26 cellular contexts compared by ENCODE assay signal in genomic region chr3:197575362-197575761, GRCh38. TPM values are rescaled to one million over a fixed set of nuclear protein-coding genes. Genes with fewer than 3 reads are reported as not detected.
DNase-seq lines count a peak whose midpoint lies in the region; ATAC-seq, FAIRE-seq and TF ChIP-seq lines count a peak whose summit lies in the region.
"Had no signal": no experiment of that assay in that cellular context is flagged by ENCODE, and none has a peak within 500 bp of the region (broad histone marks: within the 10 kb centered on the region; RNA-seq: fewer than 3 reads in every experiment).

No MANE protein-coding gene starts in this region.

- WGBS in HepG2 (ENCODE audit: low lambda C conversion rate), result 98% methylated on average over 5 of the region's 5 CpGs
- WGBS in right lobe of liver (ENCODE audit: insufficient coverage, low coverage, low lambda C conversion rate, missing lambda C conversion rate), result 80% methylated on average over 1 of the region's 5 CpGs
- no CpG with 5 or more reads among the region's 5 CpGs for WGBS in trophoblast cell (ENCODE audit: extremely low coverage, insufficient coverage, insufficient read length)

- H3K36me3 Mint-ChIP-seq in activated naive CD4-positive, alpha-beta T cell treated with anti-CD3 and anti-CD28 coated beads, Interleukin-2, amount 10 ng/mL, durations not matched to agents 7 days and 5 days, result peaks cover 24% of the 10 kb centered on the region
- no peaks in the 10 kb centered on the region for H3K36me3 Mint-ChIP-seq in osteocyte (ENCODE audit: unreplicated experiment)

- no peak overlapping the region for H3K23ac ChIP-seq in trophoblast cell (ENCODE audit: low read length)

- H2AFZ ChIP-seq in HepG2 (ENCODE audit: low read length) (no peak overlapping the region), trophoblast cell (ENCODE audit: insufficient read depth, low read length, poor library complexity) (no peak overlapping the region)
- H2AFZ ChIP-seq: GM23248 had no signal

- H3K27me3 ChIP-seq in HepG2 (ENCODE audit: control insufficient read depth in 1 of 2, insufficient read depth in 2 of 2, low read length in 2 of 2) (no peaks in the 10 kb centered on the region), right lobe of liver (no peaks in the 10 kb centered on the region), bronchial epithelial cell (ENCODE audit: control insufficient read depth, insufficient read depth, low read length) (no peaks in the 10 kb centered on the region), iPS-18a (ENCODE audit: control insufficient read depth, insufficient read depth, low read length) (no peaks in the 10 kb centered on the region), trophoblast cell (ENCODE audit: insufficient read depth, low read length) (no peaks in the 10 kb centered on the region)

- TF ChIP-seq POLR2A in HepG2 (IDR thresholded peaks at IDR 0.05; ENCODE audit: insufficient read depth in 1 of 2, low read depth in 2 of 2, low read length in 2 of 2) (no peak), right lobe of liver (IDR thresholded peaks at IDR 0.05) (no peak)

- no peak overlapping the region for H2BK12ac ChIP-seq in trophoblast cell (ENCODE audit: low read length)

- TF ChIP-seq EP300 in HepG2 (IDR thresholded peaks at IDR 0.05; ENCODE audit: low read depth in 2 of 2, low read length in 2 of 2) (no peak), HepG2 (CRISPR knock-in tag; IDR thresholded peaks at IDR 0.05; ENCODE audit: borderline replicate concordance) (no peak)

- no peaks in the 10 kb centered on the region for H3K79me1 ChIP-seq in trophoblast cell (ENCODE audit: low read length)

- intact Hi-C loops in HepG2 (cut with micrococcal nuclease; ENCODE audit: unreplicated experiment) (no loop called here), right lobe of liver (cut with DNase I) (no loop called here)

- H3K18ac ChIP-seq in trophoblast cell (ENCODE audit: low read length), result no peak overlapping the region

- H3K4ac ChIP-seq in trophoblast cell (ENCODE audit: low read depth, low read length), result no peak overlapping the region

- TF ChIP-seq CTCF in HepG2 (CRISPR knock-in tag; IDR thresholded peaks at IDR 0.05), result no peak
- no peak for TF ChIP-seq CTCF in right lobe of liver (IDR thresholded peaks at IDR 0.05)
- TF ChIP-seq CTCF in bronchial epithelial cell (IDR thresholded peaks at IDR 0.05; ENCODE audit: insufficient read depth, low read length, severe bottlenecking), result no peak
- no peak for TF ChIP-seq CTCF in osteocyte (IDR thresholded peaks at IDR 0.05)

- H3K27ac Mint-ChIP-seq in activated naive CD4-positive, alpha-beta T cell treated with anti-CD3 and anti-CD28 coated beads, Interleukin-2, amount 10 ng/mL, durations not matched to agents 7 days and 5 days, result no peak overlapping the region
- no peak overlapping the region for H3K27ac Mint-ChIP-seq in osteocyte (ENCODE audit: unreplicated experiment)
- H3K27ac Mint-ChIP-seq: CD4-positive, CD25-positive, alpha-beta regulatory T cell had no signal

- CTCF ChIA-PET in HepG2 (lab: Yijun Ruan, JAX; ENCODE audit: low intra/inter-chr PET ratio, low total read pairs), result no interaction called here
- CTCF ChIA-PET in activated naive CD4-positive, alpha-beta T cell treated with anti-CD3 and anti-CD28 coated beads, Interleukin-2, amount 10 ng/mL, durations not matched to agents 7 days and 5 days (lab: Charles Lee), result no interaction called here

- no peak overlapping the region for H2AK5ac ChIP-seq in trophoblast cell (ENCODE audit: low read length)

- no peak overlapping the region for H3K9ac ChIP-seq in HepG2 (ENCODE audit: insufficient read depth, low read depth, low read length)
- no peak overlapping the region for H3K9ac ChIP-seq in iPS-18a (ENCODE audit: low read length)
- H3K9ac ChIP-seq in trophoblast cell (ENCODE audit: low read length), result no peak overlapping the region
- H3K9ac ChIP-seq: GM23248 had no signal

- H3K27ac ChIP-seq in HepG2 (ENCODE audit: extremely low read length, insufficient read depth, low read length) (peak overlapping the region; percentile 84), right lobe of liver (no peak overlapping the region), iPS-18a (ENCODE audit: low read length) (no peak overlapping the region), trophoblast cell (ENCODE audit: low read depth, low read length) (no peak overlapping the region)
- H3K27ac ChIP-seq: GM23248, SJSA1 had no signal

- no TSS peak for BruUV-seq in HepG2 (replicated peaks; lab: Mats Ljungman, UMichigan)

- no peak for DNase-seq in HepG2 (ENCODE audit: low spot score)
- DNase-seq in right lobe of liver, result no peak
- peak; percentile 66 for DNase-seq in bronchial epithelial cell (ENCODE audit: low read depth)
- no peak for DNase-seq in trophoblast cell
- no peak for DNase-seq in Kasumi-1 (lab: John Stamatoyannopoulos, UW)
- DNase-seq in activated naive CD4-positive, alpha-beta T cell treated with anti-CD3 and anti-CD28 coated beads, Interleukin-2, amount 10 ng/mL, durations not matched to agents 7 days and 5 days, result no peak
- no peak for DNase-seq in osteocyte (ENCODE audit: extremely low spot score, unreplicated experiment)
- DNase-seq: CD4-positive, CD25-positive, alpha-beta regulatory T cell; DMS153; DND-41; GM23248; HCEC 1CT; MG63; NCI-H1105 treated with DMSO at 0.1 percent for 48 hours; NCI-H1694 treated with DMSO at 0.1 percent for 48 hours; NCI-H2081; NCI-H226; NCI-H510A; NCI-H69; Right ventricle myocardium superior; RPMI8226 had no signal

- ATAC-seq in HepG2 (no peak), right lobe of liver (no peak)
- ATAC-seq: K562 had no signal

- no peak overlapping the region for H3K14ac ChIP-seq in trophoblast cell (ENCODE audit: low read length)

- H3K27me3 Mint-ChIP-seq in activated naive CD4-positive, alpha-beta T cell treated with anti-CD3 and anti-CD28 coated beads, Interleukin-2, amount 10 ng/mL, durations not matched to agents 7 days and 5 days, result peaks cover 26% of the 10 kb centered on the region
- H3K27me3 Mint-ChIP-seq in osteocyte (ENCODE audit: unreplicated experiment), result peaks cover 30% of the 10 kb centered on the region

- no peak for TF ChIP-seq RAD21 in HepG2 (CRISPR knock-in tag; IDR thresholded peaks at IDR 0.05)

- peak overlapping the region; percentile 29 for H4K91ac ChIP-seq in trophoblast cell (ENCODE audit: low read depth, low read length)

- H3K79me2 ChIP-seq in HepG2 (ENCODE audit: insufficient read depth, low read length), result peaks cover 15% of the 10 kb centered on the region
- no peaks in the 10 kb centered on the region for H3K79me2 ChIP-seq in trophoblast cell (ENCODE audit: control insufficient read depth, insufficient read depth, low read length, poor library complexity)

- no peak for FAIRE-seq in HepG2 (lab: Jason Lieb, UNC)
- no peak for FAIRE-seq in bronchial epithelial cell (lab: Jason Lieb, UNC)
- FAIRE-seq: GM18507, K562 had no signal

- H3K4me3 ChIP-seq in HepG2 (replicated peaks in 1 of 3; ENCODE audit: insufficient read depth in 1 of 3, low read depth in 2 of 3, low read length in 3 of 3), result no peak overlapping the region
- H3K4me3 ChIP-seq in right lobe of liver, result no peak overlapping the region
- no peak overlapping the region for H3K4me3 ChIP-seq in bronchial epithelial cell (ENCODE audit: low read depth, low read length)
- H3K4me3 ChIP-seq in iPS-18a (ENCODE audit: low read length), result peak overlapping the region; percentile 45
- no peak overlapping the region for H3K4me3 ChIP-seq in trophoblast cell (ENCODE audit: low read depth, low read length)
- H3K4me3 ChIP-seq: GM23248, K562, MG63, SJSA1 had no signal

- in situ Hi-C loops in HepG2 (cut with HindIII; ENCODE audit: extremely low pct_ligation_motif_present, low pct_unique_long_range_greater_than_20kb), result no loop called here

- POLR2A ChIA-PET in HepG2 (lab: Yijun Ruan, JAX), result interaction anchor here (1.9 to 2.4 kb wide), 2 partner anchors 14 to 17 kb away, joined by 6 to 28 read pairs; no protein-coding TSS in a partner anchor

- peaks cover 9% of the 10 kb centered on the region for H3K9me3 Mint-ChIP-seq in activated naive CD4-positive, alpha-beta T cell treated with anti-CD3 and anti-CD28 coated beads, Interleukin-2, amount 10 ng/mL, durations not matched to agents 7 days and 5 days
- H3K9me3 Mint-ChIP-seq in osteocyte (ENCODE audit: unreplicated experiment), result peaks cover 13% of the 10 kb centered on the region

- H2BK120ac ChIP-seq in trophoblast cell (ENCODE audit: insufficient read depth, low read length, poor library complexity), result no peak overlapping the region

- peak overlapping the region; percentile 13; the same call in 1 of the 2 replicates for H3K4me2 ChIP-seq in HepG2 (ENCODE audit: low read depth, low read length)
- no peak overlapping the region for H3K4me2 ChIP-seq in trophoblast cell (ENCODE audit: low read length)

- H4K12ac ChIP-seq in trophoblast cell (ENCODE audit: low read depth, low read length), result no peak overlapping the region

- H2BK5ac ChIP-seq in trophoblast cell (ENCODE audit: low read depth, low read length, poor library complexity), result no peak overlapping the region

- peaks cover 2% of the 10 kb centered on the region for H3K4me1 Mint-ChIP-seq in activated naive CD4-positive, alpha-beta T cell treated with anti-CD3 and anti-CD28 coated beads, Interleukin-2, amount 10 ng/mL, durations not matched to agents 7 days and 5 days
- H3K4me1 Mint-ChIP-seq in osteocyte (ENCODE audit: unreplicated experiment), result no peaks in the 10 kb centered on the region
- H3K4me1 Mint-ChIP-seq: CD4-positive, CD25-positive, alpha-beta regulatory T cell had no signal

- no peaks in the 10 kb centered on the region for H4K20me1 ChIP-seq in HepG2 (ENCODE audit: insufficient read depth, low read length)

- H3K9me3 ChIP-seq in HepG2 (ENCODE audit: low read length) (peaks cover 11% of the 10 kb centered on the region), right lobe of liver (no peaks in the 10 kb centered on the region), iPS-18a (ENCODE audit: control insufficient read depth, low read depth, low read length) (peaks cover 3% of the 10 kb centered on the region), trophoblast cell (ENCODE audit: insufficient read depth, low read depth, low read length) (peaks cover 4% of the 10 kb centered on the region)
- H3K9me3 ChIP-seq: SJSA1 had no signal

- H4K8ac ChIP-seq in trophoblast cell (ENCODE audit: low read depth, low read length), result no peak overlapping the region

- H3K36me3 ChIP-seq in HepG2 (replicated peaks in 1 of 2; ENCODE audit: control insufficient read depth in 1 of 2, insufficient read depth in 2 of 2, low read length in 2 of 2) (no peaks in the 10 kb centered on the region), right lobe of liver (no peaks in the 10 kb centered on the region), bronchial epithelial cell (ENCODE audit: control insufficient read depth, insufficient read depth, low read length) (no peaks in the 10 kb centered on the region), iPS-18a (ENCODE audit: control insufficient read depth, low read depth, low read length) (no peaks in the 10 kb centered on the region), trophoblast cell (ENCODE audit: control insufficient read depth in 1 of 2, insufficient read depth in 2 of 2, low read length in 2 of 2) (no peaks in the 10 kb centered on the region)
- H3K36me3 ChIP-seq: MG63, SJSA1 had no signal

- no peak overlapping the region for H3K4me3 Mint-ChIP-seq in activated naive CD4-positive, alpha-beta T cell treated with anti-CD3 and anti-CD28 coated beads, Interleukin-2, amount 10 ng/mL, durations not matched to agents 7 days and 5 days
- no peak overlapping the region for H3K4me3 Mint-ChIP-seq in osteocyte (ENCODE audit: unreplicated experiment)
- H3K4me3 Mint-ChIP-seq: CD4-positive, CD25-positive, alpha-beta regulatory T cell had no signal

- H3K4me1 ChIP-seq in HepG2 (ENCODE audit: insufficient read depth, low read length) (peaks cover 69% of the 10 kb centered on the region), right lobe of liver (peaks cover 0 to 19% (median 6%) of the 10 kb centered on the region in 4 donors), iPS-18a (ENCODE audit: control insufficient read depth, low read depth, low read length) (peaks cover 59% of the 10 kb centered on the region), trophoblast cell (ENCODE audit: control insufficient read depth in 1 of 2, insufficient read depth in 2 of 2, low read length in 2 of 2) (no peaks in the 10 kb centered on the region)
- H3K4me1 ChIP-seq: SJSA1 had no signal

RNA-seq across cellular contexts. Expression of gene BDH1, which starts 19.6 kb away (rescaled TPM):
- total RNA-seq in HepG2 (2016; rRNA removed; fragmentation: Illumina TruSeq; extraction: Trizol), result 21.2 and 26.9 TPM in 2 replicates
- 3.3 and 3.6 TPM in 2 replicates for total RNA-seq in HepG2 (2016; cell fraction: cytosol; rRNA removed; fragmentation: Illumina TruSeq; extraction: Trizol; ENCODE audit: low read depth)
- total RNA-seq in HepG2 (2016; cell fraction: insoluble cytoplasmic fraction; rRNA removed; fragmentation: Illumina TruSeq; extraction: Trizol), result 21.4 and 23.7 TPM in 2 replicates
- total RNA-seq in HepG2 (2016; cell fraction: membrane; rRNA removed; fragmentation: Illumina TruSeq; extraction: Trizol), result 5.1 and 6.3 TPM in 2 replicates
- 21.5 and 22.1 TPM in 2 replicates for total RNA-seq in HepG2 (2016; cell fraction: nucleus; rRNA removed; fragmentation: Illumina TruSeq; extraction: Trizol)
- polyA plus RNA-seq in HepG2 (2011; rRNA removed), result 71.9 and 88.5 TPM in 2 replicates
- 48.3 and 55.2 TPM in 2 replicates for polyA plus RNA-seq in HepG2 (2011; cell fraction: cytosol; rRNA removed)
- 155 and 175 TPM in 2 replicates for polyA plus RNA-seq in HepG2 (2011; cell fraction: nucleus; rRNA removed)
- polyA plus RNA-seq in HepG2 (2012), result 58.0 and 95.2 TPM in 2 replicates
- 3.2 and 4.0 TPM in 2 replicates for polyA plus RNA-seq in HepG2 (2016; cell fraction: cytosol; fragmentation: Illumina TruSeq; extraction: Trizol; ENCODE audit: low read depth)
- polyA plus RNA-seq in HepG2 (2016; cell fraction: insoluble cytoplasmic fraction; fragmentation: Illumina TruSeq; extraction: Trizol; ENCODE audit: low read depth), result 25.8 and 27.9 TPM in 2 replicates
- polyA plus RNA-seq in HepG2 (2016; cell fraction: membrane; fragmentation: Illumina TruSeq; extraction: Trizol; ENCODE audit: low read depth), result 5.6 and 5.9 TPM in 2 replicates
- 56.0 and 59.9 TPM in 2 replicates for polyA plus RNA-seq in HepG2 (2016; cell fraction: nucleus; fragmentation: Illumina TruSeq; extraction: Trizol; ENCODE audit: insufficient read depth, low read depth)
- polyA minus RNA-seq in HepG2 (2011; rRNA and poly(A)+ RNA removed; ENCODE audit: low replicate concordance), result 7.9 and 48.3 TPM in 2 replicates
- 15.6 and 18.9 TPM in 2 replicates for polyA minus RNA-seq in HepG2 (2011; cell fraction: cytosol; rRNA and poly(A)+ RNA removed)
- 54.7 and 82.6 TPM in 2 replicates for polyA minus RNA-seq in HepG2 (2011; cell fraction: nucleus; rRNA and poly(A)+ RNA removed)
- 100 to 1,000 TPM in 5 of 6 experiments, 10 to 100 TPM in 1; 65.5 to 366 (median 233) TPM for total RNA-seq in right lobe of liver
- total RNA-seq in bronchial epithelial cell, result 13.7 and 16.8 TPM in 2 replicates
- 3.1 and 3.6 TPM in 2 replicates for polyA plus RNA-seq in trophoblast cell (2013)
- total RNA-seq in osteocyte, result 9.8 and 12.1 TPM in 2 replicates
- total RNA-seq: A172 had no signal
